Comparison of ENCODE assay signal across 10 cellular contexts in the genomic region with DNA sequence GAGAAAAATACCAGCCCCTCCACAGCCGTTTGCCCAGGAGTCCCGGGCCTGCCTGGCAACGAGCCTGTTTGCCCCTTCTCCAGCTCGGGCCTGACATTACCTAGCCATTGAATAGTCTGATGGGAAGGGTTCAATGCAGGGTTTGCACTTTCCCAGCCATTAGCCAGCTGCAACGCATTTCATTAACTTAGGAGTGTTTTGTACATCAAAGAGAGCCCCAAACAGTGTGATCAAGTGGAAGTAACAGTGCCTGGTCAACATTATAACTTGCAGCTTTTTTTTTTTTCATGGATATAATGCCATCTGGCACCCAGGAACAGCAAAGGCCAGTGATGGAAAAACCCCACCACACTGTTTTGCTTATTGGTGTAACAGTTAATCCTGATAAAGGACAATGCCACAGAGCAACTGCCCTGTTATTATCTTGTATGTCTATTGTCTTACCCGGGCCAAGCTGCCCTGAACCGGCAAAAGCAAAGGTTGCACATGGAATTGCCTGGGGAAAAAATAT. TPM values are rescaled to one million over a fixed set of nuclear protein-coding genes. Genes with fewer than 3 reads are reported as not detected.
DNase-seq lines count a peak whose midpoint lies in the region; ATAC-seq and TF ChIP-seq lines count a peak whose summit lies in the region.
"Had no signal": no experiment of that assay in that cellular context is flagged by ENCODE, and none has a peak within 500 bp of the region (broad histone marks: within the 10 kb centered on the region; RNA-seq: fewer than 3 reads in every experiment).

No MANE protein-coding gene starts in this region.

- no peak for TF ChIP-seq CTCF in progenitor cell of endocrine pancreas (IDR thresholded peaks at IDR 0.05; ENCODE audit: unreplicated experiment)

- H3K27ac Mint-ChIP-seq in progenitor cell of endocrine pancreas: peak overlapping the region; percentile 84

- no peak overlapping the region for H3K4me3 Mint-ChIP-seq in progenitor cell of endocrine pancreas (ENCODE audit: low read depth)

- no peaks in the 10 kb centered on the region for H3K27me3 Mint-ChIP-seq in progenitor cell of endocrine pancreas

- no peak for ATAC-seq in HG02852 (IDR thresholded peaks at IDR 0.05; ENCODE audit: unreplicated experiment)

- DNase-seq in NCI-H2081 (lab: John Stamatoyannopoulos, UW) (peak; percentile 45 to 55), NCI-H2081 treated with DMSO at 0.1 percent for 48 hours (lab: John Stamatoyannopoulos, UW) (no peak), NCI-H2227 treated with DMSO at 0.1 percent for 48 hours (lab: John Stamatoyannopoulos, UW) (peak; percentile 61), cerebellar nuclear complex (lab: John Stamatoyannopoulos, UW) (peak; percentile 69 to 85), progenitor cell of endocrine pancreas (ENCODE audit: low spot score, unreplicated experiment) (no peak), A172 (ENCODE audit: low spot score) (no peak), NCI-H1694 treated with DMSO at 0.1 percent for 48 hours (lab: John Stamatoyannopoulos, UW) (no peak)
- DNase-seq: midbrain, tibial artery had no signal

- H3K36me3 Mint-ChIP-seq in progenitor cell of endocrine pancreas (ENCODE audit: insufficient read depth): peaks cover 5% of the 10 kb centered on the region

- no peaks in the 10 kb centered on the region for H3K9me3 Mint-ChIP-seq in progenitor cell of endocrine pancreas (ENCODE audit: low read depth)

- peaks cover 59% of the 10 kb centered on the region for H3K4me1 Mint-ChIP-seq in progenitor cell of endocrine pancreas (ENCODE audit: low read depth)

RNA-seq across cellular contexts. Expression of gene BTG1, which starts 38.0 kb away (rescaled TPM):
- 162 and 164 TPM in 2 replicates for total RNA-seq in progenitor cell of endocrine pancreas
- total RNA-seq in A172 (2014; rRNA removed; shearing (Covaris generic)): 4.0 and 4.7 TPM in 2 replicates

Comparison
In these comparisons a context has a peak if more than half of its experiments do, and no peak if none do; other contexts are left out.
1. DNase-seq: peak in NCI-H2081 (2 of 2), NCI-H2227 treated with DMSO at 0.1 percent for 48 hours (single experiment) and cerebellar nuclear complex (2 of 2); none in NCI-H2081 treated with DMSO at 0.1 percent for 48 hours (single experiment), progenitor cell of endocrine pancreas (single experiment), A172 (single experiment) and NCI-H1694 treated with DMSO at 0.1 percent for 48 hours (single experiment).
2. RNA of gene BTG1, which starts 38.0 kb away (total RNA-seq): 162 to 164 TPM in progenitor cell of endocrine pancreas; 4.0 to 4.7 TPM in A172; every median in the first group is over 10 times any median in the second.